18 cellular contexts compared by ENCODE assay signal in the genomic region with DNA sequence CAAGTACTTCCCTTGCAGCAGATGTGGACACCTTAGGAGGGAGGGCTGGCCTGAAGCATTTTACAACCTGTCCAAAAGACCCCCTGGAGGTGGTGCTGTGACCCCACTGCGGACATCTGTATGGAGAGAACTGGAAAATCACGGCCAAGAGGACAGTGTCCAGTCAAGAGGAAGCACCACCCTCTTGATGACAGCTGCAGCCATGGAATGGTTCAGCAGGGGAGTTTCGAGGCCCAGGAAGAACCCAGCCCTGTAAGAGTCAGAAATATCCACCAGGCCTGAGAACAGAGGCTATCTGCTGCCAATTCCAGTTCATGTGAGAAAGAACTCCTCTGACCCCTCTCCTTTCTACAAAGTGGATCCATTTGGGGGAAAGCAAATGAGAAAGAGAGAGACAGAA.
DNase-seq lines count a peak whose midpoint lies in the region; ATAC-seq, FAIRE-seq and TF ChIP-seq lines count a peak whose summit lies in the region.
"Had no signal": no experiment of that assay in that cellular context is flagged by ENCODE, and none has a peak within 500 bp of the region (broad histone marks: within the 10 kb centered on the region; RNA-seq: fewer than 3 reads in every experiment).

No MANE protein-coding gene starts in this region.

- 62% methylated on average over 3 of the region's 3 CpGs for WGBS in HepG2 (ENCODE audit: low lambda C conversion rate)
- 57% methylated on average over 1 of the region's 3 CpGs for WGBS in right lobe of liver (ENCODE audit: insufficient coverage, low coverage, low lambda C conversion rate, missing lambda C conversion rate)

- H3K4me1 ChIP-seq in HepG2 (ENCODE audit: insufficient read depth, low read length) (peaks cover 67% of the 10 kb centered on the region), right lobe of liver (peaks cover 0 to 18% (median 9%) of the 10 kb centered on the region in 4 donors)
- H3K4me1 ChIP-seq: HAP-1 had no signal

- H3K27me3 Mint-ChIP-seq in type B pancreatic cell: no peaks in the 10 kb centered on the region

- H3K36me3 Mint-ChIP-seq in type B pancreatic cell: peaks cover 16% of the 10 kb centered on the region
- H3K36me3 Mint-ChIP-seq: CD4-positive, alpha-beta memory T cell had no signal

- TF ChIP-seq EP300 in HepG2 (IDR thresholded peaks at IDR 0.05; ENCODE audit: low read depth in 2 of 2, low read length in 2 of 2) (no peak), HepG2 (CRISPR knock-in tag; IDR thresholded peaks at IDR 0.05; ENCODE audit: borderline replicate concordance) (no peak)

- in situ Hi-C loops in HepG2 (cut with HindIII; ENCODE audit: extremely low pct_ligation_motif_present, low pct_unique_long_range_greater_than_20kb): no loop called here

- POLR2A ChIA-PET in HepG2 (lab: Yijun Ruan, JAX): no interaction called here

- peaks cover 33% of the 10 kb centered on the region for H3K4me1 Mint-ChIP-seq in type B pancreatic cell (ENCODE audit: unreplicated experiment)
- H3K4me1 Mint-ChIP-seq: CD4-positive, alpha-beta memory T cell had no signal

- H3K27ac Mint-ChIP-seq in type B pancreatic cell: peak overlapping the region; percentile 71
- H3K27ac Mint-ChIP-seq: CD4-positive, alpha-beta memory T cell had no signal

- H2AFZ ChIP-seq in HepG2 (ENCODE audit: low read length): no peak overlapping the region

- DNase-seq in HepG2 (ENCODE audit: low spot score): no peak
- DNase-seq in right lobe of liver: no peak
- DNase-seq in fibroblast of villous mesenchyme (ENCODE audit: low read depth): peak; percentile 2
- DNase-seq in myocyte (ENCODE audit: low read depth): peak; percentile 81
- no peak for DNase-seq in type B pancreatic cell (ENCODE audit: extremely low spot score, unreplicated experiment)
- DNase-seq in NCI-H187 (lab: John Stamatoyannopoulos, UW): no peak
- DNase-seq in HUDEP-2 (lab: John Stamatoyannopoulos, UW; ENCODE audit: unreplicated experiment in 76 of 76): no peak
- DNase-seq in DMS153 treated with DMSO at 0.1 percent for 48 hours (lab: John Stamatoyannopoulos, UW; ENCODE audit: unreplicated experiment): no peak
- DNase-seq: BE2C; CD4-positive, alpha-beta memory T cell; DMS79 treated with DMSO at 0.1 percent for 48 hours; EL; GOT3 had no signal

- no peak overlapping the region for H3K27ac ChIP-seq in HepG2 (ENCODE audit: extremely low read length, insufficient read depth, low read length)
- H3K27ac ChIP-seq in right lobe of liver: no peak overlapping the region
- H3K27ac ChIP-seq: C4-2B had no signal

- H3K4me3 Mint-ChIP-seq in type B pancreatic cell: no peak overlapping the region
- H3K4me3 Mint-ChIP-seq: CD4-positive, alpha-beta memory T cell had no signal

- ATAC-seq in HepG2 (no peak), right lobe of liver (no peak)

- TF ChIP-seq CTCF in HepG2 (CRISPR knock-in tag; IDR thresholded peaks at IDR 0.05) (peak; percentile 23), right lobe of liver (IDR thresholded peaks at IDR 0.05) (no peak), fibroblast of villous mesenchyme (IDR thresholded peaks at IDR 0.05; ENCODE audit: insufficient read depth, low read depth, low read length) (no peak), type B pancreatic cell (conservative IDR thresholded peaks at IDR 0.05) (no peak)

- H4K20me1 ChIP-seq in HepG2 (ENCODE audit: insufficient read depth, low read length): no peaks in the 10 kb centered on the region

- H3K27me3 ChIP-seq in HepG2 (ENCODE audit: control insufficient read depth in 1 of 2, insufficient read depth in 2 of 2, low read length in 2 of 2): no peaks in the 10 kb centered on the region
- H3K27me3 ChIP-seq in right lobe of liver: no peaks in the 10 kb centered on the region
- H3K27me3 ChIP-seq: BE2C had no signal

- TF ChIP-seq RAD21 in HepG2 (CRISPR knock-in tag; IDR thresholded peaks at IDR 0.05): no peak

- H3K9me3 ChIP-seq in HepG2 (ENCODE audit: low read length) (no peaks in the 10 kb centered on the region), right lobe of liver (no peaks in the 10 kb centered on the region)
- H3K9me3 ChIP-seq: BE2C, HAP-1 had no signal

- CTCF ChIA-PET in HepG2 (lab: Yijun Ruan, JAX; ENCODE audit: low intra/inter-chr PET ratio, low total read pairs): no interaction called here

- H3K9ac ChIP-seq in HepG2 (ENCODE audit: insufficient read depth, low read depth, low read length): no peak overlapping the region

- FAIRE-seq in HepG2 (lab: Jason Lieb, UNC): no peak
- FAIRE-seq: A204.1, G401.6, GM19239 had no signal

- intact Hi-C loops in HepG2 (cut with micrococcal nuclease; ENCODE audit: unreplicated experiment) (loop anchor here (5.0 kb wide), 1 partner anchor 120 kb away; no protein-coding TSS in a partner anchor), right lobe of liver (cut with DNase I) (no loop called here)

- H3K4me2 ChIP-seq in HepG2 (ENCODE audit: low read depth, low read length): no peak overlapping the region

- H3K9me3 Mint-ChIP-seq in type B pancreatic cell: no peaks in the 10 kb centered on the region
- H3K9me3 Mint-ChIP-seq: CD4-positive, alpha-beta memory T cell had no signal

- TF ChIP-seq POLR2A in HepG2 (IDR thresholded peaks at IDR 0.05; ENCODE audit: insufficient read depth in 1 of 2, low read depth in 2 of 2, low read length in 2 of 2) (no peak), right lobe of liver (IDR thresholded peaks at IDR 0.05) (no peak)

- no peaks in the 10 kb centered on the region for H3K36me3 ChIP-seq in HepG2 (replicated peaks in 1 of 2; ENCODE audit: control insufficient read depth in 1 of 2, insufficient read depth in 2 of 2, low read length in 2 of 2)
- H3K36me3 ChIP-seq in right lobe of liver: no peaks in the 10 kb centered on the region
- H3K36me3 ChIP-seq: BE2C, HAP-1 had no signal

- H3K4me3 ChIP-seq in HepG2 (replicated peaks in 1 of 3; ENCODE audit: insufficient read depth in 1 of 3, low read depth in 2 of 3, low read length in 3 of 3) (no peak overlapping the region), right lobe of liver (no peak overlapping the region), fibroblast of villous mesenchyme (ENCODE audit: low read depth, low read length) (no peak overlapping the region)
- H3K4me3 ChIP-seq: HAP-1 had no signal

- BruUV-seq in HepG2 (replicated peaks; lab: Mats Ljungman, UMichigan): no TSS peak

- no peaks in the 10 kb centered on the region for H3K79me2 ChIP-seq in HepG2 (ENCODE audit: insufficient read depth, low read length)

TF ChIP-seq in HepG2, 621 proteins besides CTCF, POLR2A, EP300 and RAD21:
- TF ChIP-seq STAG1 (CRISPR knock-in tag; IDR thresholded peaks at IDR 0.05): peak; percentile 26
- no peak for TF ChIP-seq SOX5 (CRISPR knock-in tag; IDR thresholded peaks at IDR 0.05; ENCODE audit: borderline replicate concordance)

Comparison
In these comparisons a context has a peak if more than half of its experiments do, and no peak if none do; other contexts are left out.
1. DNase-seq: peak in fibroblast of villous mesenchyme (single experiment) and myocyte (single experiment); none in HepG2 (single experiment), right lobe of liver (0 of 3), type B pancreatic cell (single experiment), NCI-H187 (0 of 2), HUDEP-2 (0 of 76) and DMS153 treated with DMSO at 0.1 percent for 48 hours (single experiment).